ENCODE assay signal across 1 cellular context in genomic region chr16:11315499-11315898, GRCh38.
TF ChIP-seq lines count a peak whose summit lies in the region.

No MANE protein-coding gene starts in this region.

TF ChIP-seq in WTC11, 78 proteins besides CTCF, POLR2A, EP300 and RAD21 (continued from another document):
- TF ChIP-seq, protein P1, sequence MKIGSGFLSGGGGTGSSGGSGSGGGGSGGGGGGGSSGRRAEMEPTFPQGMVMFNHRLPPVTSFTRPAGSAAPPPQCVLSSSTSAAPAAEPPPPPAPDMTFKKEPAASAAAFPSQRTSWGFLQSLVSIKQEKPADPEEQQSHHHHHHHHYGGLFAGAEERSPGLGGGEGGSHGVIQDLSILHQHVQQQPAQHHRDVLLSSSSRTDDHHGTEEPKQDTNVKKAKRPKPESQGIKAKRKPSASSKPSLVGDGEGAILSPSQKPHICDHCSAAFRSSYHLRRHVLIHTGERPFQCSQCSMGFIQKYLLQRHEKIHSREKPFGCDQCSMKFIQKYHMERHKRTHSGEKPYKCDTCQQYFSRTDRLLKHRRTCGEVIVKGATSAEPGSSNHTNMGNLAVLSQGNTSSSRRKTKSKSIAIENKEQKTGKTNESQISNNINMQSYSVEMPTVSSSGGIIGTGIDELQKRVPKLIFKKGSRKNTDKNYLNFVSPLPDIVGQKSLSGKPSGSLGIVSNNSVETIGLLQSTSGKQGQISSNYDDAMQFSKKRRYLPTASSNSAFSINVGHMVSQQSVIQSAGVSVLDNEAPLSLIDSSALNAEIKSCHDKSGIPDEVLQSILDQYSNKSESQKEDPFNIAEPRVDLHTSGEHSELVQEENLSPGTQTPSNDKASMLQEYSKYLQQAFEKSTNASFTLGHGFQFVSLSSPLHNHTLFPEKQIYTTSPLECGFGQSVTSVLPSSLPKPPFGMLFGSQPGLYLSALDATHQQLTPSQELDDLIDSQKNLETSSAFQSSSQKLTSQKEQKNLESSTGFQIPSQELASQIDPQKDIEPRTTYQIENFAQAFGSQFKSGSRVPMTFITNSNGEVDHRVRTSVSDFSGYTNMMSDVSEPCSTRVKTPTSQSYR (CRISPR knock-in tag; IDR thresholded peaks at IDR 0.05): peak; percentile 94
- TF ChIP-seq SMAD4 (CRISPR knock-in tag; IDR thresholded peaks at IDR 0.05) (peak; percentile 84; the same call in 1 of the 2 replicates), JAZF1 (CRISPR knock-in tag; IDR thresholded peaks at IDR 0.05) (no peak), ZNF423 (CRISPR knock-in tag; IDR thresholded peaks at IDR 0.05) (peak; percentile 61), TEAD4 (CRISPR knock-in tag; IDR thresholded peaks at IDR 0.05) (peak; percentile 93), ZNF219 (CRISPR knock-in tag; IDR thresholded peaks at IDR 0.05; ENCODE audit: borderline replicate concordance) (no peak), CBFB (CRISPR knock-in tag; IDR thresholded peaks at IDR 0.05; ENCODE audit: low read depth) (0 out of 2 replicates have a peak, but pooled peaks have one; percentile 37), MYBL2 (CRISPR knock-in tag; IDR thresholded peaks at IDR 0.05) (no peak), GRHL2 (CRISPR knock-in tag; IDR thresholded peaks at IDR 0.05; ENCODE audit: insufficient replicate concordance, severe bottlenecking) (no peak), RORB (CRISPR knock-in tag; IDR thresholded peaks at IDR 0.05) (no peak), E2F5 (CRISPR knock-in tag; IDR thresholded peaks at IDR 0.05) (0 out of 2 replicates have a peak, but pooled peaks have one; percentile 47), GABPB1 (CRISPR knock-in tag; IDR thresholded peaks at IDR 0.05) (no peak), ZNF396 (CRISPR knock-in tag; IDR thresholded peaks at IDR 0.05; ENCODE audit: borderline replicate concordance) (no peak), ATF2 (CRISPR knock-in tag; IDR thresholded peaks at IDR 0.05; ENCODE audit: borderline replicate concordance, low read depth) (no peak), NR3C1 (CRISPR knock-in tag; conservative IDR thresholded peaks at IDR 0.05; ENCODE audit: low read depth) (no peak), E2F4 (CRISPR knock-in tag; IDR thresholded peaks at IDR 0.05; ENCODE audit: borderline replicate concordance, low read depth) (no peak), ARID4B (CRISPR knock-in tag; IDR thresholded peaks at IDR 0.05; ENCODE audit: borderline replicate concordance) (0 out of 2 replicates have a peak, but pooled peaks have one; percentile 12), FOXK1 (CRISPR knock-in tag; IDR thresholded peaks at IDR 0.05) (peak; percentile 51), NR2C2 (CRISPR knock-in tag; IDR thresholded peaks at IDR 0.05) (no peak), ZNF138 (CRISPR knock-in tag; conservative IDR thresholded peaks at IDR 0.05) (no peak), PRRX2 (CRISPR knock-in tag; IDR thresholded peaks at IDR 0.05) (no peak)
- TF ChIP-seq, protein P2, sequence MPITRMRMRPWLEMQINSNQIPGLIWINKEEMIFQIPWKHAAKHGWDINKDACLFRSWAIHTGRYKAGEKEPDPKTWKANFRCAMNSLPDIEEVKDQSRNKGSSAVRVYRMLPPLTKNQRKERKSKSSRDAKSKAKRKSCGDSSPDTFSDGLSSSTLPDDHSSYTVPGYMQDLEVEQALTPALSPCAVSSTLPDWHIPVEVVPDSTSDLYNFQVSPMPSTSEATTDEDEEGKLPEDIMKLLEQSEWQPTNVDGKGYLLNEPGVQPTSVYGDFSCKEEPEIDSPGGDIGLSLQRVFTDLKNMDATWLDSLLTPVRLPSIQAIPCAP (CRISPR knock-in tag; IDR thresholded peaks at IDR 0.05): no peak
- TF ChIP-seq, protein P3, sequence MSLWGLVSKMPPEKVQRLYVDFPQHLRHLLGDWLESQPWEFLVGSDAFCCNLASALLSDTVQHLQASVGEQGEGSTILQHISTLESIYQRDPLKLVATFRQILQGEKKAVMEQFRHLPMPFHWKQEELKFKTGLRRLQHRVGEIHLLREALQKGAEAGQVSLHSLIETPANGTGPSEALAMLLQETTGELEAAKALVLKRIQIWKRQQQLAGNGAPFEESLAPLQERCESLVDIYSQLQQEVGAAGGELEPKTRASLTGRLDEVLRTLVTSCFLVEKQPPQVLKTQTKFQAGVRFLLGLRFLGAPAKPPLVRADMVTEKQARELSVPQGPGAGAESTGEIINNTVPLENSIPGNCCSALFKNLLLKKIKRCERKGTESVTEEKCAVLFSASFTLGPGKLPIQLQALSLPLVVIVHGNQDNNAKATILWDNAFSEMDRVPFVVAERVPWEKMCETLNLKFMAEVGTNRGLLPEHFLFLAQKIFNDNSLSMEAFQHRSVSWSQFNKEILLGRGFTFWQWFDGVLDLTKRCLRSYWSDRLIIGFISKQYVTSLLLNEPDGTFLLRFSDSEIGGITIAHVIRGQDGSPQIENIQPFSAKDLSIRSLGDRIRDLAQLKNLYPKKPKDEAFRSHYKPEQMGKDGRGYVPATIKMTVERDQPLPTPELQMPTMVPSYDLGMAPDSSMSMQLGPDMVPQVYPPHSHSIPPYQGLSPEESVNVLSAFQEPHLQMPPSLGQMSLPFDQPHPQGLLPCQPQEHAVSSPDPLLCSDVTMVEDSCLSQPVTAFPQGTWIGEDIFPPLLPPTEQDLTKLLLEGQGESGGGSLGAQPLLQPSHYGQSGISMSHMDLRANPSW (CRISPR knock-in tag; conservative IDR thresholded peaks at IDR 0.05; ENCODE audit: low read depth): no peak
- TF ChIP-seq, protein P4, sequence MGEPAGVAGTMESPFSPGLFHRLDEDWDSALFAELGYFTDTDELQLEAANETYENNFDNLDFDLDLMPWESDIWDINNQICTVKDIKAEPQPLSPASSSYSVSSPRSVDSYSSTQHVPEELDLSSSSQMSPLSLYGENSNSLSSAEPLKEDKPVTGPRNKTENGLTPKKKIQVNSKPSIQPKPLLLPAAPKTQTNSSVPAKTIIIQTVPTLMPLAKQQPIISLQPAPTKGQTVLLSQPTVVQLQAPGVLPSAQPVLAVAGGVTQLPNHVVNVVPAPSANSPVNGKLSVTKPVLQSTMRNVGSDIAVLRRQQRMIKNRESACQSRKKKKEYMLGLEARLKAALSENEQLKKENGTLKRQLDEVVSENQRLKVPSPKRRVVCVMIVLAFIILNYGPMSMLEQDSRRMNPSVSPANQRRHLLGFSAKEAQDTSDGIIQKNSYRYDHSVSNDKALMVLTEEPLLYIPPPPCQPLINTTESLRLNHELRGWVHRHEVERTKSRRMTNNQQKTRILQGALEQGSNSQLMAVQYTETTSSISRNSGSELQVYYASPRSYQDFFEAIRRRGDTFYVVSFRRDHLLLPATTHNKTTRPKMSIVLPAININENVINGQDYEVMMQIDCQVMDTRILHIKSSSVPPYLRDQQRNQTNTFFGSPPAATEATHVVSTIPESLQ (CRISPR knock-in tag; IDR thresholded peaks at IDR 0.05): no peak
